20 cellular contexts compared by ENCODE assay signal in the genomic region with DNA sequence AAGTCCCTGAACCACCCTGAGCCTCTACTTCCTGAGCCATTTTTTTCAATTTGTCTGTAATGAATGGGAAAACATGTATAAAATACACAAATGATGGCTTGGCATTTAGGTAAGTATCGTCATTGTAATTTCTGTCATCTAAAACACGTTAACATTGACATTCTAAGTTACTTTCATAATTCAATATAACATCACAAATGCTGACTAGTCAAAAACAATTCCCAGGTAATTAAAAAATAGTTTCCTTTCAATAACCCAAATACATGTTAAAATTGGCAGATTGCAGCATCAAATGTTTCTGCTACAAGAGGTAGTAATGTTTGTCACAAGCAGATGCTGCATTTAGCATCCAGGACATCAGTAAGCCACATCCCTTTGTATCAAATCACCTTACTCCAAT.
DNase-seq lines count a peak whose midpoint lies in the region; ATAC-seq, FAIRE-seq and TF ChIP-seq lines count a peak whose summit lies in the region.
"Had no signal": no experiment of that assay in that cellular context is flagged by ENCODE, and none has a peak within 500 bp of the region (broad histone marks: within the 10 kb centered on the region; RNA-seq: fewer than 3 reads in every experiment).

No MANE protein-coding gene starts in this region.

- H3K9me3 ChIP-seq in HepG2 (ENCODE audit: low read length) (no peaks in the 10 kb centered on the region), right lobe of liver (no peaks in the 10 kb centered on the region), IMR-90 (ENCODE audit: control insufficient read depth, insufficient read depth, low read length) (no peaks in the 10 kb centered on the region), K562 (replicated peaks; ENCODE audit: control insufficient read depth, insufficient read depth, low read depth, low read length) (no peaks in the 10 kb centered on the region), stomach (no peaks in the 10 kb centered on the region)
- H3K9me3 ChIP-seq: BE2C, BLaER1 had no signal

- H3K36me3 ChIP-seq in HepG2 (replicated peaks in 1 of 2; ENCODE audit: control insufficient read depth in 1 of 2, insufficient read depth in 2 of 2, low read length in 2 of 2) (no peaks in the 10 kb centered on the region), right lobe of liver (no peaks in the 10 kb centered on the region), IMR-90 (ENCODE audit: control insufficient read depth, insufficient read depth, low read length) (no peaks in the 10 kb centered on the region), K562 (ENCODE audit: control insufficient read depth, insufficient read depth, low read length) (no peaks in the 10 kb centered on the region), stomach (no peaks in the 10 kb centered on the region)
- H3K36me3 ChIP-seq: BE2C, BLaER1 had no signal

- no peak for TF ChIP-seq POLR2A in HepG2 (IDR thresholded peaks at IDR 0.05; ENCODE audit: insufficient read depth in 1 of 2, low read depth in 2 of 2, low read length in 2 of 2)
- TF ChIP-seq POLR2A in right lobe of liver (IDR thresholded peaks at IDR 0.05): no peak
- TF ChIP-seq POLR2A in IMR-90 (IDR thresholded peaks at IDR 0.05; ENCODE audit: low read depth, low read length): no peak
- TF ChIP-seq POLR2A in K562 (conservative IDR thresholded peaks at IDR 0.05): no peak
- TF ChIP-seq POLR2A in stomach (IDR thresholded peaks at IDR 0.05): no peak

- intact Hi-C loops in HepG2 (cut with micrococcal nuclease; ENCODE audit: unreplicated experiment) (no loop called here), right lobe of liver (cut with DNase I) (no loop called here), IMR-90 (cut with micrococcal nuclease) (no loop called here), K562 (cut with micrococcal nuclease) (no loop called here), stomach (cut with DNase I; ENCODE audit: low total_unique reads) (no loop called here)

- H3K4me3 ChIP-seq in HepG2 (replicated peaks in 1 of 3; ENCODE audit: insufficient read depth in 1 of 3, low read depth in 2 of 3, low read length in 3 of 3) (no peak overlapping the region), right lobe of liver (no peak overlapping the region), IMR-90 (ENCODE audit: insufficient read depth, low read depth, low read length) (no peak overlapping the region), K562 (no peak overlapping the region), stomach (no peak overlapping the region)
- H3K4me3 ChIP-seq: BLaER1 had no signal

- 2% methylated on average over 2 of the region's 2 CpGs for WGBS in HepG2 (ENCODE audit: low lambda C conversion rate)
- 62% methylated on average over 2 of the region's 2 CpGs for WGBS in right lobe of liver (ENCODE audit: insufficient coverage, low coverage, low lambda C conversion rate, missing lambda C conversion rate)
- WGBS in IMR-90 (ENCODE audit: extremely low coverage in 2 of 2, insufficient read length in 1 of 2), 2 experiments: no CpG with 5 or more reads among the region's 2 CpGs
- 0% methylated on average over 2 of the region's 2 CpGs for WGBS in K562 (ENCODE audit: insufficient coverage, low coverage, missing lambda C conversion rate)
- WGBS in stomach, 5 donors: 76 to 89% (median 85%) methylated on average over 2 of the region's 2 CpGs

- CTCF ChIA-PET in HepG2 (lab: Yijun Ruan, JAX; ENCODE audit: low intra/inter-chr PET ratio, low total read pairs) (no interaction called here), IMR-90 (lab: Yijun Ruan, JAX) (no interaction called here), K562 (lab: Yijun Ruan, JAX; ENCODE audit: low intra/inter-chr PET ratio) (no interaction called here)

- no peak overlapping the region for H3K4ac ChIP-seq in IMR-90 (ENCODE audit: low read depth, low read length)

- H3K9me1 ChIP-seq in IMR-90 (ENCODE audit: insufficient read depth, low read length): no peaks in the 10 kb centered on the region
- no peaks in the 10 kb centered on the region for H3K9me1 ChIP-seq in K562 (ENCODE audit: control insufficient read depth, insufficient read depth, low read length)

- no peak overlapping the region for H2BK15ac ChIP-seq in IMR-90 (ENCODE audit: low read depth, low read length)

- no peak overlapping the region for H2AK5ac ChIP-seq in IMR-90 (ENCODE audit: low read depth, low read length)

- in situ Hi-C loops in HepG2 (cut with HindIII; ENCODE audit: extremely low pct_ligation_motif_present, low pct_unique_long_range_greater_than_20kb) (no loop called here), IMR-90 (cut with MboI; ENCODE audit: low sequenced_read_pairs) (no loop called here), K562 (cut with MboI) (no loop called here)

- no peak for TF ChIP-seq RAD21 in HepG2 (CRISPR knock-in tag; IDR thresholded peaks at IDR 0.05)
- TF ChIP-seq RAD21 in IMR-90 (IDR thresholded peaks at IDR 0.05; ENCODE audit: low read length): no peak
- TF ChIP-seq RAD21 in K562 (CRISPR knock-in tag; conservative IDR thresholded peaks at IDR 0.05 in 1 of 2, IDR thresholded peaks at IDR 0.05 in 1 of 2): no peak

- no peak overlapping the region for H4K8ac ChIP-seq in IMR-90 (ENCODE audit: low read depth in 2 of 2, low read length in 2 of 2)

- H3K56ac ChIP-seq in IMR-90 (ENCODE audit: extremely low read depth, insufficient read depth, low read length): no peak overlapping the region

- no peak overlapping the region for H3K14ac ChIP-seq in IMR-90 (replicated peaks; ENCODE audit: low read depth, low read length)

- no peak for ATAC-seq in HepG2
- no peak for ATAC-seq in right lobe of liver
- ATAC-seq in IMR-90 (ENCODE audit: low read depth): no peak
- no peak for ATAC-seq in K562

- H3K4me1 ChIP-seq in HepG2 (ENCODE audit: insufficient read depth, low read length) (no peaks in the 10 kb centered on the region), right lobe of liver (no peaks in the 10 kb centered on the region), IMR-90 (ENCODE audit: control insufficient read depth, insufficient read depth, low read length) (no peaks in the 10 kb centered on the region), K562 (replicated peaks in 1 of 2; ENCODE audit: control insufficient read depth in 2 of 2, insufficient read depth in 2 of 2, low read length in 2 of 2) (no peaks in the 10 kb centered on the region), stomach (no peaks in the 10 kb centered on the region)
- H3K4me1 ChIP-seq: BE2C had no signal

- BruUV-seq in HepG2 (replicated peaks; lab: Mats Ljungman, UMichigan) (no TSS peak), IMR-90 (replicated peaks; lab: Mats Ljungman, UMichigan) (no TSS peak), K562 (replicated peaks; lab: Mats Ljungman, UMichigan) (no TSS peak)

- H3K18ac ChIP-seq in IMR-90 (ENCODE audit: low read depth, low read length): no peak overlapping the region

- no peak overlapping the region for H2BK20ac ChIP-seq in IMR-90 (ENCODE audit: low read depth, low read length)

- no peak overlapping the region for H4K5ac ChIP-seq in IMR-90 (ENCODE audit: low read depth, low read length)

- H3K9ac ChIP-seq in HepG2 (ENCODE audit: insufficient read depth, low read depth, low read length) (no peak overlapping the region), IMR-90 (ENCODE audit: low read depth, low read length) (no peak overlapping the region), K562 (ENCODE audit: insufficient read depth in 1 of 2, low read depth in 2 of 2, low read length in 2 of 2) (no peak overlapping the region)
- H3K9ac ChIP-seq: BLaER1 had no signal

- H3K79me1 ChIP-seq in IMR-90 (ENCODE audit: low read depth in 1 of 2, low read length in 2 of 2): no peaks in the 10 kb centered on the region

- H2AFZ ChIP-seq in HepG2 (ENCODE audit: low read length) (no peak overlapping the region), IMR-90 (replicated peaks; ENCODE audit: low read length, poor library complexity) (no peak overlapping the region), K562 (ENCODE audit: low read depth, low read length) (no peak overlapping the region)

- no peak overlapping the region for H3K23ac ChIP-seq in IMR-90 (ENCODE audit: low read depth, low read length)

- H4K20me1 ChIP-seq in HepG2 (ENCODE audit: insufficient read depth, low read length) (no peaks in the 10 kb centered on the region), IMR-90 (ENCODE audit: insufficient read depth, low read length) (no peaks in the 10 kb centered on the region), K562 (replicated peaks; ENCODE audit: control insufficient read depth, insufficient read depth, low read length) (no peaks in the 10 kb centered on the region)
- H4K20me1 ChIP-seq: BLaER1 had no signal

- POLR2A ChIA-PET in HepG2 (lab: Yijun Ruan, JAX) (no interaction called here), IMR-90 (lab: Charles Lee; ENCODE audit: unreplicated experiment) (no interaction called here), K562 (lab: Yijun Ruan, JAX) (no interaction called here)

- DNase-seq in HepG2 (ENCODE audit: low spot score) (no peak), right lobe of liver (no peak), IMR-90 (no peak), K562 (ENCODE audit: extremely low read depth in 1 of 4, low spot score in 3 of 4) (no peak), stomach (no peak)
- no peak for DNase-seq in activated naive CD4-positive, alpha-beta T cell (lab: John Stamatoyannopoulos, UW)
- DNase-seq: ACHN; BE2C; C1 segment of cervical spinal cord; CD4-positive, alpha-beta memory T cell; CD4-positive, CD25-positive, alpha-beta regulatory T cell; CD8-positive, alpha-beta memory T cell; COR-L47; DMS79 treated with DMSO at 0.1 percent for 48 hours; GF-D8 had no signal

- TF ChIP-seq CTCF in HepG2 (CRISPR knock-in tag; IDR thresholded peaks at IDR 0.05) (no peak), right lobe of liver (IDR thresholded peaks at IDR 0.05) (no peak), IMR-90 (conservative IDR thresholded peaks at IDR 0.05; ENCODE audit: low read depth, low read length) (no peak), K562 (IDR thresholded peaks at IDR 0.05 in 2 of 3, conservative IDR thresholded peaks at IDR 0.05 in 1 of 3; ENCODE audit: insufficient read depth in 2 of 3, low read depth in 1 of 3, low read length in 3 of 3) (no peak), stomach (IDR thresholded peaks at IDR 0.05) (no peak)

- H4K91ac ChIP-seq in IMR-90 (ENCODE audit: insufficient read depth, low read depth, low read length): no peak overlapping the region

- H3K27ac ChIP-seq in HepG2 (ENCODE audit: extremely low read length, insufficient read depth, low read length) (no peak overlapping the region), right lobe of liver (no peak overlapping the region), IMR-90 (ENCODE audit: insufficient read depth, low read length) (no peak overlapping the region), K562 (ENCODE audit: extremely low read depth, low read depth, low read length) (no peak overlapping the region), stomach (no peak overlapping the region)
- H3K27ac ChIP-seq: 22Rv1, BLaER1 had no signal

- FAIRE-seq in HepG2 (lab: Jason Lieb, UNC): no peak
- FAIRE-seq in K562 (lab: Jason Lieb, UNC): no peak
- FAIRE-seq: G401.6, GM12891, GM19239 had no signal

- dilution Hi-C loops in IMR-90 (cut with HindIII; ENCODE audit: low sequenced_read_pairs, unreplicated experiment): no loop called here

- no peak overlapping the region for H2BK120ac ChIP-seq in IMR-90 (ENCODE audit: low read depth, low read length)

- H2BK5ac ChIP-seq in IMR-90 (ENCODE audit: low read depth, low read length, poor library complexity, severe bottlenecking): no peak overlapping the region

- no peaks in the 10 kb centered on the region for H3K27me3 ChIP-seq in HepG2 (ENCODE audit: control insufficient read depth in 1 of 2, insufficient read depth in 2 of 2, low read length in 2 of 2)
- no peaks in the 10 kb centered on the region for H3K27me3 ChIP-seq in right lobe of liver
- no peaks in the 10 kb centered on the region for H3K27me3 ChIP-seq in IMR-90 (ENCODE audit: control insufficient read depth, insufficient read depth, low read length)
- no peaks in the 10 kb centered on the region for H3K27me3 ChIP-seq in K562 (ENCODE audit: control insufficient read depth in 2 of 2, insufficient read depth in 2 of 2, low read length in 2 of 2)
- no peaks in the 10 kb centered on the region for H3K27me3 ChIP-seq in stomach
- H3K27me3 ChIP-seq: BE2C, BLaER1 had no signal

- H3K4me2 ChIP-seq in HepG2 (ENCODE audit: low read depth, low read length) (no peak overlapping the region), IMR-90 (ENCODE audit: low read depth, low read length) (no peak overlapping the region), K562 (ENCODE audit: insufficient read depth, low read length) (no peak overlapping the region)
- H3K4me2 ChIP-seq: BLaER1 had no signal

- H2AK9ac ChIP-seq in IMR-90 (replicated peaks; ENCODE audit: low read depth, low read length, poor library complexity): no peak overlapping the region

- H3K79me2 ChIP-seq in HepG2 (ENCODE audit: insufficient read depth, low read length) (no peaks in the 10 kb centered on the region), K562 (ENCODE audit: control insufficient read depth, insufficient read depth, low read length) (no peaks in the 10 kb centered on the region)

- TF ChIP-seq EP300 in HepG2 (IDR thresholded peaks at IDR 0.05; ENCODE audit: low read depth in 2 of 2, low read length in 2 of 2) (no peak), HepG2 (CRISPR knock-in tag; IDR thresholded peaks at IDR 0.05; ENCODE audit: borderline replicate concordance) (no peak), K562 (IDR thresholded peaks at IDR 0.05; ENCODE audit: low read length) (no peak), stomach (IDR thresholded peaks at IDR 0.05) (no peak)
